8 cellular contexts compared by ENCODE assay signal in genomic region chrX:56733459-56734046, GRCh38. TPM values are rescaled to one million over a fixed set of nuclear protein-coding genes. Genes with fewer than 3 reads are reported as not detected.
DNase-seq lines count a peak whose midpoint lies in the region; ATAC-seq and TF ChIP-seq lines count a peak whose summit lies in the region.

No MANE protein-coding gene starts in this region.

- no peak overlapping the region for H3K4me3 Mint-ChIP-seq in activated T-cell treated with anti-CD3 and anti-CD28 coated beads, Interleukin-2, amount 50 U/mL, for 24 hours
- H3K4me3 Mint-ChIP-seq in progenitor cell of endocrine pancreas (ENCODE audit: low read depth) = no peak overlapping the region

- no peaks in the 10 kb centered on the region for H3K9me3 ChIP-seq in HEK293 (ENCODE audit: control insufficient read depth, insufficient read depth, low read depth, low read length)

- DNase-seq in ELF-1 (ENCODE audit: low read depth, low spot score) (peak; percentile 39), NCI-H82 treated with DMSO at 0.1 percent for 48 hours (lab: John Stamatoyannopoulos, UW; ENCODE audit: unreplicated experiment) (peak; percentile 20), fibroblast of the aortic adventitia (ENCODE audit: low read depth) (peak; percentile 60), progenitor cell of endocrine pancreas (ENCODE audit: low spot score, unreplicated experiment) (peak; percentile 15), NCI-H2107 (lab: John Stamatoyannopoulos, UW) (no peak)
- DNase-seq in activated T-cell treated with anti-CD3 and anti-CD28 coated beads, Interleukin-2, amount 50 U/mL, for 24 hours = peak; percentile 36

- POLR2A ChIA-PET in HEK293 (lab: Yijun Ruan, JAX) = no interaction called here

- H3K9me3 Mint-ChIP-seq in activated T-cell treated with anti-CD3 and anti-CD28 coated beads, Interleukin-2, amount 50 U/mL, for 24 hours = no peaks in the 10 kb centered on the region
- H3K9me3 Mint-ChIP-seq in progenitor cell of endocrine pancreas (ENCODE audit: low read depth) = peaks cover 6% of the 10 kb centered on the region

- peaks cover 26% of the 10 kb centered on the region for H3K4me1 Mint-ChIP-seq in activated T-cell treated with anti-CD3 and anti-CD28 coated beads, Interleukin-2, amount 50 U/mL, for 24 hours (ENCODE audit: low read depth)
- peaks cover 4% of the 10 kb centered on the region for H3K4me1 Mint-ChIP-seq in progenitor cell of endocrine pancreas (ENCODE audit: low read depth)

- no peak overlapping the region for H3K4me3 ChIP-seq in HEK293 (ENCODE audit: low read depth, low read length)
- H3K4me3 ChIP-seq in fibroblast of the aortic adventitia (ENCODE audit: low read depth, low read length) = no peak overlapping the region

- peaks cover 27% of the 10 kb centered on the region for H3K27me3 Mint-ChIP-seq in activated T-cell treated with anti-CD3 and anti-CD28 coated beads, Interleukin-2, amount 50 U/mL, for 24 hours
- no peaks in the 10 kb centered on the region for H3K27me3 Mint-ChIP-seq in progenitor cell of endocrine pancreas

- H3K4me1 ChIP-seq in HEK293 (ENCODE audit: control insufficient read depth, insufficient read depth, low read length) = no peaks in the 10 kb centered on the region

- peak; percentile 46; the same call in 1 of the 2 replicates for TF ChIP-seq CTCF in HEK293 (tag by site-specific recombination; IDR thresholded peaks at IDR 0.05)
- peak; percentile 68 for TF ChIP-seq CTCF in fibroblast of the aortic adventitia (IDR thresholded peaks at IDR 0.05; ENCODE audit: insufficient read depth, low read length)
- TF ChIP-seq CTCF in progenitor cell of endocrine pancreas (IDR thresholded peaks at IDR 0.05; ENCODE audit: unreplicated experiment) = peak; percentile 62

- peaks cover 42% of the 10 kb centered on the region for H3K36me3 Mint-ChIP-seq in activated T-cell treated with anti-CD3 and anti-CD28 coated beads, Interleukin-2, amount 50 U/mL, for 24 hours (ENCODE audit: low read depth)
- peaks cover 8% of the 10 kb centered on the region for H3K36me3 Mint-ChIP-seq in progenitor cell of endocrine pancreas (ENCODE audit: insufficient read depth)

- no peak for ATAC-seq in HG03135 (IDR thresholded peaks at IDR 0.05; ENCODE audit: unreplicated experiment)

- peak overlapping the region; percentile 50 for H3K27ac Mint-ChIP-seq in activated T-cell treated with anti-CD3 and anti-CD28 coated beads, Interleukin-2, amount 50 U/mL, for 24 hours
- no peak overlapping the region for H3K27ac Mint-ChIP-seq in progenitor cell of endocrine pancreas

- CTCF ChIA-PET in HEK293 (lab: Yijun Ruan, JAX) = interaction anchor here (0.5 to 2.4 kb wide), 13 partner anchors 9 to 1597 kb away, joined by 3 to 13 read pairs (median 3); no protein-coding TSS in a partner anchor

- H3K36me3 ChIP-seq in HEK293 (ENCODE audit: control insufficient read depth in 2 of 2, insufficient read depth in 1 of 2, low read length in 2 of 2) = peaks cover 0 to 22% of the 10 kb centered on the region in 2 experiments; a peak in 2 of 3 replicates

- H3K27ac ChIP-seq in HEK293 (ENCODE audit: extremely low read depth, low read depth, low read length) = no peak overlapping the region

TF ChIP-seq in HEK293, 187 proteins besides CTCF, POLR2A, EP300 and RAD21:
- TF ChIP-seq ZNF114 (tag by site-specific recombination; IDR thresholded peaks at IDR 0.05) (no peak), ZNF654 (tag by site-specific recombination; IDR thresholded peaks at IDR 0.05; ENCODE audit: low read depth) (peak; percentile 81), ZNF548 (tag by site-specific recombination; IDR thresholded peaks at IDR 0.05) (no peak), ZNF707 (tag by site-specific recombination; IDR thresholded peaks at IDR 0.05) (no peak), ELK4 (IDR thresholded peaks at IDR 0.05; ENCODE audit: borderline replicate concordance, low read depth, low read length) (no peak), ZNF585B (tag by site-specific recombination; IDR thresholded peaks at IDR 0.05) (no peak), ZBTB48 (tag by site-specific recombination; IDR thresholded peaks at IDR 0.05) (peak; percentile 62; the same call in 1 of the 2 replicates), PRDM1 (tag by site-specific recombination; IDR thresholded peaks at IDR 0.05) (peak; percentile 90), ZNF2 (tag by site-specific recombination; IDR thresholded peaks at IDR 0.05) (no peak), YY2 (tag by site-specific recombination; IDR thresholded peaks at IDR 0.05) (no peak), ZFP3 (tag by site-specific recombination; IDR thresholded peaks at IDR 0.05; ENCODE audit: low read depth) (no peak), ZNF366 (tag by site-specific recombination; conservative IDR thresholded peaks at IDR 0.05) (no peak), ZNF626 (tag by site-specific recombination; IDR thresholded peaks at IDR 0.05) (no peak), ZBTB44 (tag by site-specific recombination; IDR thresholded peaks at IDR 0.05) (no peak), ZNF837 (tag by site-specific recombination; IDR thresholded peaks at IDR 0.05) (no peak), HOXC10 (CRISPR knock-in tag; IDR thresholded peaks at IDR 0.05) (no peak), ZNF544 (tag by site-specific recombination; IDR thresholded peaks at IDR 0.05) (no peak), ZNF660 (tag by site-specific recombination; IDR thresholded peaks at IDR 0.05) (0 out of 2 replicates have a peak, but pooled peaks have one; percentile 21), ZNF433 (tag by site-specific recombination; IDR thresholded peaks at IDR 0.05; ENCODE audit: low read depth) (no peak), GLIS2 (tag by site-specific recombination; IDR thresholded peaks at IDR 0.05) (no peak), FEZF1 (tag by site-specific recombination; IDR thresholded peaks at IDR 0.05) (no peak), ZNF274 (IDR thresholded peaks at IDR 0.05; ENCODE audit: low read length) (no peak), ZNF274 (tag by site-specific recombination; IDR thresholded peaks at IDR 0.05; ENCODE audit: borderline replicate concordance) (no peak), ZNF792 (tag by site-specific recombination; IDR thresholded peaks at IDR 0.05) (no peak)

RNA-seq across cellular contexts. Expression of gene NBDY, which starts 4.5 kb away (rescaled TPM):
- total RNA-seq in fibroblast of the aortic adventitia (ENCODE audit: low replicate concordance) (7.6 and 11.9 TPM in 2 replicates), progenitor cell of endocrine pancreas (48.6 and 49.3 TPM in 2 replicates)
